ENCODE assay signal across 8 cellular contexts in genomic region chr11:128520886-128521696, GRCh38.
DNase-seq lines count a peak whose midpoint lies in the region; ATAC-seq, FAIRE-seq and TF ChIP-seq lines count a peak whose summit lies in the region.

No MANE protein-coding gene starts in this region.

- no peak for TF ChIP-seq CTCF in kidney (IDR thresholded peaks at IDR 0.05; ENCODE audit: borderline replicate concordance, extremely low read depth, insufficient read depth)
- no peak for TF ChIP-seq CTCF in tibial artery (IDR thresholded peaks at IDR 0.05)

- POLR2A ChIA-PET in activated naive CD8-positive, alpha-beta T cell treated with anti-CD3 and anti-CD28 coated beads, Interleukin-2, amount 10 ng/mL, durations not matched to agents 7 days and 5 days (lab: Charles Lee): interaction anchor here (0.6 to 34.4 kb wide), 16 partner anchors 9 to 230 kb away, joined by 3 to 716 read pairs (median 21); no protein-coding TSS in a partner anchor

- H3K36me3 Mint-ChIP-seq in activated naive CD4-positive, alpha-beta T cell treated with anti-CD3 and anti-CD28 coated beads, Interleukin-2, amount 10 ng/mL, durations not matched to agents 7 days and 5 days: peaks cover 56% of the 10 kb centered on the region
- H3K36me3 Mint-ChIP-seq in activated naive CD8-positive, alpha-beta T cell treated with anti-CD3 and anti-CD28 coated beads, Interleukin-2, amount 10 ng/mL, durations not matched to agents 7 days and 5 days: peaks cover 53% of the 10 kb centered on the region

- peak; percentile 51 for DNase-seq in activated naive CD4-positive, alpha-beta T cell treated with anti-CD3 and anti-CD28 coated beads, Interleukin-2, amount 10 ng/mL, durations not matched to agents 7 days and 5 days
- DNase-seq in activated naive CD4-positive, alpha-beta T cell (lab: John Stamatoyannopoulos, UW): no peak
- no peak for DNase-seq in activated naive CD8-positive, alpha-beta T cell treated with anti-CD3 and anti-CD28 coated beads, Interleukin-2, amount 10 ng/mL, durations not matched to agents 7 days and 5 days
- DNase-seq in kidney: peak; percentile 73
- DNase-seq in tibial artery: no peak
- no peak for DNase-seq in NCI-H1092 treated with DMSO at 0.1 percent for 48 hours (lab: John Stamatoyannopoulos, UW)

- H3K27me3 Mint-ChIP-seq in activated naive CD4-positive, alpha-beta T cell treated with anti-CD3 and anti-CD28 coated beads, Interleukin-2, amount 10 ng/mL, durations not matched to agents 7 days and 5 days: no peaks in the 10 kb centered on the region
- no peaks in the 10 kb centered on the region for H3K27me3 Mint-ChIP-seq in activated naive CD8-positive, alpha-beta T cell treated with anti-CD3 and anti-CD28 coated beads, Interleukin-2, amount 10 ng/mL, durations not matched to agents 7 days and 5 days

- H3K36me3 ChIP-seq in kidney (ENCODE audit: control insufficient read depth in 1 of 2, insufficient read depth in 2 of 2, low read length in 2 of 2) (no peaks in the 10 kb centered on the region), tibial artery (no peaks in the 10 kb centered on the region)

- intact Hi-C loops in kidney (cut with DNase I): no loop called here
- intact Hi-C loops in tibial artery (cut with DNase I; ENCODE audit: low total_unique reads): loop anchor here (5.0 kb wide), 1 partner anchor 54 kb away; no protein-coding TSS in a partner anchor

- H3K4me3 ChIP-seq in kidney (ENCODE audit: low read length in 2 of 2) (peak overlapping the region; percentile 69 to 85), tibial artery (peak overlapping the region; percentile 85 to 90)

- ATAC-seq in activated naive CD8-positive, alpha-beta T cell treated with anti-CD3 and anti-CD28 coated beads, Interleukin-2, amount 10 ng/mL, durations not matched to agents 7 days and 5 days (ENCODE audit: low read depth): no peak
- ATAC-seq in GM19455 (IDR thresholded peaks at IDR 0.05; ENCODE audit: unreplicated experiment) (no peak), HG03045 (IDR thresholded peaks at IDR 0.05; ENCODE audit: unreplicated experiment) (no peak)

- H3K27ac Mint-ChIP-seq in activated naive CD4-positive, alpha-beta T cell treated with anti-CD3 and anti-CD28 coated beads, Interleukin-2, amount 10 ng/mL, durations not matched to agents 7 days and 5 days: peak overlapping the region; percentile 100
- H3K27ac Mint-ChIP-seq in activated naive CD8-positive, alpha-beta T cell treated with anti-CD3 and anti-CD28 coated beads, Interleukin-2, amount 10 ng/mL, durations not matched to agents 7 days and 5 days: peak overlapping the region; percentile 97

- FAIRE-seq in kidney (lab: Jason Lieb, UNC): no peak

- H3K4me3 Mint-ChIP-seq in activated naive CD4-positive, alpha-beta T cell treated with anti-CD3 and anti-CD28 coated beads, Interleukin-2, amount 10 ng/mL, durations not matched to agents 7 days and 5 days: peak overlapping the region; percentile 96
- H3K4me3 Mint-ChIP-seq in activated naive CD8-positive, alpha-beta T cell treated with anti-CD3 and anti-CD28 coated beads, Interleukin-2, amount 10 ng/mL, durations not matched to agents 7 days and 5 days: peak overlapping the region; percentile 98

- no peaks in the 10 kb centered on the region for H3K9me3 ChIP-seq in kidney (ENCODE audit: control insufficient read depth in 1 of 2, low read length in 2 of 2)
- no peaks in the 10 kb centered on the region for H3K9me3 ChIP-seq in tibial artery

- CTCF ChIA-PET in activated naive CD4-positive, alpha-beta T cell treated with anti-CD3 and anti-CD28 coated beads, Interleukin-2, amount 10 ng/mL, durations not matched to agents 7 days and 5 days (lab: Charles Lee): interaction anchor here (0.8 to 2.8 kb wide), 12 partner anchors 11 to 231 kb away, joined by 3 to 13 read pairs (median 5); no protein-coding TSS in a partner anchor

- H3K27me3 ChIP-seq in tibial artery: no peaks in the 10 kb centered on the region

- H3K9me3 Mint-ChIP-seq in activated naive CD4-positive, alpha-beta T cell treated with anti-CD3 and anti-CD28 coated beads, Interleukin-2, amount 10 ng/mL, durations not matched to agents 7 days and 5 days: no peaks in the 10 kb centered on the region
- no peaks in the 10 kb centered on the region for H3K9me3 Mint-ChIP-seq in activated naive CD8-positive, alpha-beta T cell treated with anti-CD3 and anti-CD28 coated beads, Interleukin-2, amount 10 ng/mL, durations not matched to agents 7 days and 5 days

- H3K27ac ChIP-seq in kidney (ENCODE audit: low read depth in 2 of 2, low read length in 2 of 2) (peak overlapping the region; percentile 91 to 93), tibial artery (peak overlapping the region; percentile 96 to 98)

- H3K4me1 ChIP-seq in kidney (ENCODE audit: control insufficient read depth in 1 of 2, insufficient read depth in 1 of 2, low read depth in 1 of 2, low read length in 2 of 2): peaks cover 18 to 28% of the 10 kb centered on the region in 2 donors
- H3K4me1 ChIP-seq in tibial artery: peaks cover 0 to 76% (median 50%) of the 10 kb centered on the region in 4 donors

- peaks cover 42% of the 10 kb centered on the region for H3K4me1 Mint-ChIP-seq in activated naive CD4-positive, alpha-beta T cell treated with anti-CD3 and anti-CD28 coated beads, Interleukin-2, amount 10 ng/mL, durations not matched to agents 7 days and 5 days
- H3K4me1 Mint-ChIP-seq in activated naive CD8-positive, alpha-beta T cell treated with anti-CD3 and anti-CD28 coated beads, Interleukin-2, amount 10 ng/mL, durations not matched to agents 7 days and 5 days: peaks cover 42% of the 10 kb centered on the region

- peak overlapping the region; percentile 86 to 92 for H3K9ac ChIP-seq in kidney (ENCODE audit: low read length in 2 of 2)

Comparison
In these comparisons a context has a peak if more than half of its experiments do, and no peak if none do; other contexts are left out.
1. DNase-seq: peak in activated naive CD4-positive, alpha-beta T cell treated with anti-CD3 and anti-CD28 coated beads, Interleukin-2, amount 10 ng/mL, durations not matched to agents 7 days and 5 days (single experiment) and kidney (single experiment); none in activated naive CD4-positive, alpha-beta T cell (0 of 4), activated naive CD8-positive, alpha-beta T cell treated with anti-CD3 and anti-CD28 coated beads, Interleukin-2, amount 10 ng/mL, durations not matched to agents 7 days and 5 days (single experiment), tibial artery (0 of 2) and NCI-H1092 treated with DMSO at 0.1 percent for 48 hours (single experiment).